In the genomic region with DNA sequence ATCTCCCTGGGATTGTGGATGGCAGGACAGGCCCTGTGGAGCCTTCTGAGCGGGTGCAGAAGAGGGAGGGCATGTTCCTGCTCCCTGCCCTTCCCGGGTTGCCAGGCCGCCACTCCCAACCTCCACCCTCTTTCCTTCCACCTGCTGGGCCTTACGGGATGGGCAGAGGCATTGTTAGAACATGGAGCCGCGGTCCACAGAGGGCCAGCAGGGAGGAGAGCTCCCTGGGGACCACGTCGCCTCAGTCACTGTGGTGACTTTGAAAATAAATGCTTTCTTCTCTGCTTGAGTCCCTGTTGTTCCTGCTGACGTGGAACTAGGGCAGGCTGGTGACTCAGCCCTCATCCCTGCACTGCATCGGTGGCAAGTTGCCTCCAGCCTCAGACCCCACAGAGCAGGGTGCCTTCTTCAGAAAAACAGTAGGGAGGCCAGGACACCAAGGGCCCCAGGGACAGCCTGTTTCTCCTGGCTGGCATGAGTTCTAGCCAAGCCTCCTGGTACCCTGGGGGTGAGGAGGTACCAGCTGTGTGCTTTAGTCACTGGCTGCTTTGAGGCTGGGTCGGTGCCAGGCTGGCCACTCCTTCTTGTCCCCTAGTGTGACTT, we compare ENCODE assay signal across 8 cellular contexts.
DNase-seq lines count a peak whose midpoint lies in the region; ATAC-seq and TF ChIP-seq lines count a peak whose summit lies in the region.

No MANE protein-coding gene starts in this region.

- peaks cover 32% of the 10 kb centered on the region for H3F3A ChIP-seq in MM.1S (ENCODE audit: insufficient read depth, low read length)

- H3K9me3 ChIP-seq in MM.1S (replicated peaks; ENCODE audit: insufficient read depth, low read length) = no peaks in the 10 kb centered on the region

- H3K9ac ChIP-seq in MM.1S (ENCODE audit: low read length) = peak overlapping the region; percentile 7; the same call in 1 of the 2 replicates

- peaks cover 48% of the 10 kb centered on the region for H3K4me1 Mint-ChIP-seq in activated naive CD8-positive, alpha-beta T cell treated with anti-CD3 and anti-CD28 coated beads, Interleukin-2, amount 50 U/mL, for 24 hours
- peaks cover 52% of the 10 kb centered on the region for H3K4me1 Mint-ChIP-seq in stimulated activated naive CD8-positive, alpha-beta T cell treated with anti-CD3 and anti-CD28 coated beads, Interleukin-15, Interleukin-2, amounts not matched to agents 100 ng/mL and 50 ng/mL, for 24 hours (ENCODE audit: low read depth)

- peak overlapping the region; percentile 18 for H3K27ac Mint-ChIP-seq in activated naive CD8-positive, alpha-beta T cell treated with anti-CD3 and anti-CD28 coated beads, Interleukin-2, amount 50 U/mL, for 24 hours
- H3K27ac Mint-ChIP-seq in stimulated activated naive CD8-positive, alpha-beta T cell treated with anti-CD3 and anti-CD28 coated beads, Interleukin-15, Interleukin-2, amounts not matched to agents 100 ng/mL and 50 ng/mL, for 24 hours = peak overlapping the region; percentile 64

- no peaks in the 10 kb centered on the region for H3K9me2 ChIP-seq in MM.1S (replicated peaks; ENCODE audit: insufficient read depth, low read length)

- peak; percentile 76 for ATAC-seq in activated naive CD8-positive, alpha-beta T cell treated with anti-CD3 and anti-CD28 coated beads, Interleukin-2, amount 50 U/mL, for 24 hours
- no peak for ATAC-seq in HG03457 (IDR thresholded peaks at IDR 0.05; ENCODE audit: unreplicated experiment)
- ATAC-seq in HG02970 (IDR thresholded peaks at IDR 0.05; ENCODE audit: low FRiP score, unreplicated experiment) = no peak

- peaks cover 3% of the 10 kb centered on the region for H3K27me3 Mint-ChIP-seq in activated naive CD8-positive, alpha-beta T cell treated with anti-CD3 and anti-CD28 coated beads, Interleukin-2, amount 50 U/mL, for 24 hours
- peaks cover 5% of the 10 kb centered on the region for H3K27me3 Mint-ChIP-seq in stimulated activated naive CD8-positive, alpha-beta T cell treated with anti-CD3 and anti-CD28 coated beads, Interleukin-15, Interleukin-2, amounts not matched to agents 100 ng/mL and 50 ng/mL, for 24 hours

- no peaks in the 10 kb centered on the region for H3K36me3 Mint-ChIP-seq in activated naive CD8-positive, alpha-beta T cell treated with anti-CD3 and anti-CD28 coated beads, Interleukin-2, amount 50 U/mL, for 24 hours (ENCODE audit: low read depth)
- H3K36me3 Mint-ChIP-seq in stimulated activated naive CD8-positive, alpha-beta T cell treated with anti-CD3 and anti-CD28 coated beads, Interleukin-15, Interleukin-2, amounts not matched to agents 100 ng/mL and 50 ng/mL, for 24 hours (ENCODE audit: low read depth) = no peaks in the 10 kb centered on the region

- no peak overlapping the region for H3K4me3 ChIP-seq in MM.1S (ENCODE audit: low read length)

- H3K4me1 ChIP-seq in MM.1S (ENCODE audit: low read length) = peaks cover 49% of the 10 kb centered on the region

- H2AFZ ChIP-seq in MM.1S (ENCODE audit: low read length) = no peak overlapping the region

- H4K20me1 ChIP-seq in MM.1S (ENCODE audit: insufficient read depth, low read length) = no peaks in the 10 kb centered on the region

- H3K27me3 ChIP-seq in MM.1S (replicated peaks; ENCODE audit: insufficient read depth, low read length) = no peaks in the 10 kb centered on the region

- no peak for TF ChIP-seq CTCF in MM.1S (IDR thresholded peaks at IDR 0.05; ENCODE audit: low read length)

- H3K27ac ChIP-seq in MM.1S (ENCODE audit: low read length) = peak overlapping the region; percentile 78; the same call in 1 of the 2 replicates

- H3K4me3 Mint-ChIP-seq in activated naive CD8-positive, alpha-beta T cell treated with anti-CD3 and anti-CD28 coated beads, Interleukin-2, amount 50 U/mL, for 24 hours = no peak overlapping the region
- H3K4me3 Mint-ChIP-seq in stimulated activated naive CD8-positive, alpha-beta T cell treated with anti-CD3 and anti-CD28 coated beads, Interleukin-15, Interleukin-2, amounts not matched to agents 100 ng/mL and 50 ng/mL, for 24 hours = no peak overlapping the region

- DNase-seq in COLO829 (ENCODE audit: low spot score) (peak; percentile 31), MM.1S (no peak), hepatic stellate cell (ENCODE audit: low spot score) (peak; percentile 86), iPS-NIHi7 (ENCODE audit: extremely low spot score) (no peak)
- no peak for DNase-seq in activated naive CD8-positive, alpha-beta T cell treated with anti-CD3 and anti-CD28 coated beads, Interleukin-2, amount 50 U/mL, for 24 hours

- peaks cover 87% of the 10 kb centered on the region for H3K79me2 ChIP-seq in MM.1S (ENCODE audit: low read length)

- H3K9me3 Mint-ChIP-seq in activated naive CD8-positive, alpha-beta T cell treated with anti-CD3 and anti-CD28 coated beads, Interleukin-2, amount 50 U/mL, for 24 hours = no peaks in the 10 kb centered on the region
- no peaks in the 10 kb centered on the region for H3K9me3 Mint-ChIP-seq in stimulated activated naive CD8-positive, alpha-beta T cell treated with anti-CD3 and anti-CD28 coated beads, Interleukin-15, Interleukin-2, amounts not matched to agents 100 ng/mL and 50 ng/mL, for 24 hours

- H3K4me2 ChIP-seq in MM.1S (ENCODE audit: low read depth, low read length) = peak overlapping the region; percentile 71; the same call in 1 of the 2 replicates

- H3K36me3 ChIP-seq in MM.1S (replicated peaks; ENCODE audit: insufficient read depth, low read length) = no peaks in the 10 kb centered on the region

Comparison
In these comparisons a context has a peak if more than half of its experiments do, and no peak if none do; other contexts are left out.
1. DNase-seq: peak in COLO829 (single experiment) and hepatic stellate cell (single experiment); none in MM.1S (single experiment), activated naive CD8-positive, alpha-beta T cell treated with anti-CD3 and anti-CD28 coated beads, Interleukin-2, amount 50 U/mL, for 24 hours (single experiment) and iPS-NIHi7 (single experiment).